Comparison of ENCODE assay signal across 16 cellular contexts in genomic region chrY:8622856-8623255, GRCh38.
DNase-seq lines count a peak whose midpoint lies in the region; ATAC-seq lines count a peak whose summit lies in the region.
"Had no signal": no experiment of that assay in that cellular context is flagged by ENCODE, and none has a peak within 500 bp of the region (broad histone marks: within the 10 kb centered on the region; RNA-seq: fewer than 3 reads in every experiment).

No MANE protein-coding gene starts in this region.

- peak; percentile 43 for DNase-seq in Ammon's horn (ENCODE audit: low spot score)
- peak; percentile 55 for DNase-seq in globus pallidus (ENCODE audit: low spot score)
- DNase-seq in medulla oblongata (ENCODE audit: extremely low spot score) = peak; percentile 42
- peak; percentile 29 for DNase-seq in superior temporal gyrus (ENCODE audit: extremely low spot score)
- no peak for DNase-seq in activated CD4-positive, alpha-beta T cell treated with anti-CD3 and anti-CD28 coated beads, Interleukin-2, amount 50 U/mL, for 1 hour
- DNase-seq in NCI-H1105 (lab: John Stamatoyannopoulos, UW) = no peak
- DNase-seq: BE2C; Calu3; CD4-positive, alpha-beta T cell; CD8-positive, alpha-beta memory T cell; COR-L47; DMS53; GF-D8; GOT3; HFFc6 had no signal

- ATAC-seq in GM21529 (IDR thresholded peaks at IDR 0.05; ENCODE audit: unreplicated experiment) = no peak

Comparison
In these comparisons a context has a peak if more than half of its experiments do, and no peak if none do; other contexts are left out.
1. DNase-seq: peak in Ammon's horn (single experiment), globus pallidus (single experiment), medulla oblongata (single experiment) and superior temporal gyrus (single experiment); none in activated CD4-positive, alpha-beta T cell treated with anti-CD3 and anti-CD28 coated beads, Interleukin-2, amount 50 U/mL, for 1 hour (single experiment) and NCI-H1105 (single experiment).